8 cellular contexts compared by ENCODE assay signal in genomic region chr1:52553372-52554266, GRCh38. TPM values are rescaled to one million over a fixed set of nuclear protein-coding genes. Genes with fewer than 3 reads are reported as not detected.
DNase-seq lines count a peak whose midpoint lies in the region; ATAC-seq and TF ChIP-seq lines count a peak whose summit lies in the region.

No MANE protein-coding gene starts in this region.

- H3K4me3 ChIP-seq in Caco-2 (ENCODE audit: low read depth, low read length), result peak overlapping the region; percentile 89
- H3K4me3 ChIP-seq in Peyer's patch, result peak overlapping the region; percentile 63 to 85 (median 73)

- intact Hi-C loops in Caco-2 (cut with micrococcal nuclease; ENCODE audit: unreplicated experiment), result loop anchor here (2.0 kb wide), 1 partner anchor 79 kb away; the partner anchor contains the start of gene SHISAL2A

- BruUV-seq in Caco-2 (replicated peaks; lab: Mats Ljungman, UMichigan), result no TSS peak

- no peak for TF ChIP-seq POLR2A in Peyer's patch (IDR thresholded peaks at IDR 0.05)

- peaks cover 2% of the 10 kb centered on the region for H3K9me3 Mint-ChIP-seq in Caco-2 (ENCODE audit: unreplicated experiment)
- no peaks in the 10 kb centered on the region for H3K9me3 Mint-ChIP-seq in activated T-helper 17 cell treated with anti-CD3 and anti-CD28 coated beads, Interleukin-2, amount 50 U/mL, for 72 hours
- no peaks in the 10 kb centered on the region for H3K9me3 Mint-ChIP-seq in natural killer cell treated with Interleukin-12 subunit alpha and Interleukin-12 subunit beta and Interleukin-15 and Interleukin-18, amount 100 ng/mL, for 72 hours
- H3K9me3 Mint-ChIP-seq in stimulated activated naive B cell treated with anti-CD40 and anti-IgM and Interleukin-4, amounts not matched to agents 10 μg/mL and 1 μg/mL and 100 μg/mL, for 72 hours, result no peaks in the 10 kb centered on the region

- DNase-seq in Caco-2, result peak; percentile 83 to 87
- DNase-seq in HuH-7 (ENCODE audit: low spot score), result peak; percentile 70
- DNase-seq in Peyer's patch, result peak; percentile 85 to 94 (median 90)
- peak; percentile 79 for DNase-seq in fibroblast of peridontal ligament (ENCODE audit: extremely low read depth)
- peak; percentile 93 for DNase-seq in natural killer cell treated with Interleukin-12 subunit alpha and Interleukin-12 subunit beta and Interleukin-15 and Interleukin-18, amount 100 ng/mL, for 72 hours (ENCODE audit: low spot score)
- DNase-seq in stimulated activated naive B cell treated with anti-CD40 and anti-IgM and Interleukin-4, amounts not matched to agents 10 μg/mL and 1 μg/mL and 100 μg/mL, for 72 hours, result peak; percentile 86

- H3K27ac ChIP-seq in Peyer's patch, result peak overlapping the region; percentile 81 to 94 (median 90)

- CTCF ChIA-PET in Caco-2 (lab: Charles Lee), result interaction anchor here (0.6 to 1.2 kb wide), 6 partner anchors 14 to 1257 kb away, joined by 3 to 8 read pairs (median 4); no protein-coding TSS in a partner anchor

- H3K36me3 ChIP-seq in Caco-2 (ENCODE audit: control insufficient read depth, insufficient read depth, low read length), result no peaks in the 10 kb centered on the region
- no peaks in the 10 kb centered on the region for H3K36me3 ChIP-seq in Peyer's patch

- TF ChIP-seq CTCF in Caco-2 (IDR thresholded peaks at IDR 0.05; ENCODE audit: insufficient read depth in 1 of 2, low read depth in 1 of 2, low read length in 1 of 2, severe bottlenecking in 1 of 2, unreplicated experiment in 1 of 2), result no peak
- TF ChIP-seq CTCF in Peyer's patch (IDR thresholded peaks at IDR 0.05), result no peak

- POLR2A ChIA-PET in Caco-2 (lab: Charles Lee), result interaction anchor here (0.5 to 1.9 kb wide), 7 partner anchors 72 to 773 kb away, joined by 3 to 14 read pairs (median 5); partner anchors contain the start of genes ORC1, PRPF38A and SHISAL2A

- no peaks in the 10 kb centered on the region for H3K27me3 Mint-ChIP-seq in Caco-2 (ENCODE audit: insufficient read depth, unreplicated experiment)
- H3K27me3 Mint-ChIP-seq in activated T-helper 17 cell treated with anti-CD3 and anti-CD28 coated beads, Interleukin-2, amount 50 U/mL, for 72 hours, result no peaks in the 10 kb centered on the region
- H3K27me3 Mint-ChIP-seq in natural killer cell treated with Interleukin-12 subunit alpha and Interleukin-12 subunit beta and Interleukin-15 and Interleukin-18, amount 100 ng/mL, for 72 hours, result no peaks in the 10 kb centered on the region
- H3K27me3 Mint-ChIP-seq in stimulated activated naive B cell treated with anti-CD40 and anti-IgM and Interleukin-4, amounts not matched to agents 10 μg/mL and 1 μg/mL and 100 μg/mL, for 72 hours, result no peaks in the 10 kb centered on the region

- no peak overlapping the region for H3K4me3 Mint-ChIP-seq in Caco-2 (ENCODE audit: unreplicated experiment)
- no peak overlapping the region for H3K4me3 Mint-ChIP-seq in activated T-helper 17 cell treated with anti-CD3 and anti-CD28 coated beads, Interleukin-2, amount 50 U/mL, for 72 hours
- peak overlapping the region; percentile 70 for H3K4me3 Mint-ChIP-seq in natural killer cell treated with Interleukin-12 subunit alpha and Interleukin-12 subunit beta and Interleukin-15 and Interleukin-18, amount 100 ng/mL, for 72 hours
- peak overlapping the region in 1 of 2 donors; percentile 79 for H3K4me3 Mint-ChIP-seq in stimulated activated naive B cell treated with anti-CD40 and anti-IgM and Interleukin-4, amounts not matched to agents 10 μg/mL and 1 μg/mL and 100 μg/mL, for 72 hours

- no peaks in the 10 kb centered on the region for H3K27me3 ChIP-seq in Caco-2 (replicated peaks; ENCODE audit: control insufficient read depth, insufficient read depth, low read length)
- no peaks in the 10 kb centered on the region for H3K27me3 ChIP-seq in Peyer's patch

- H3K27ac Mint-ChIP-seq in Caco-2 (ENCODE audit: unreplicated experiment), result no peak overlapping the region
- peak overlapping the region; percentile 64 for H3K27ac Mint-ChIP-seq in activated T-helper 17 cell treated with anti-CD3 and anti-CD28 coated beads, Interleukin-2, amount 50 U/mL, for 72 hours
- H3K27ac Mint-ChIP-seq in natural killer cell treated with Interleukin-12 subunit alpha and Interleukin-12 subunit beta and Interleukin-15 and Interleukin-18, amount 100 ng/mL, for 72 hours, result peak overlapping the region; percentile 59 to 63
- H3K27ac Mint-ChIP-seq in stimulated activated naive B cell treated with anti-CD40 and anti-IgM and Interleukin-4, amounts not matched to agents 10 μg/mL and 1 μg/mL and 100 μg/mL, for 72 hours, result peak overlapping the region; percentile 77

- peak; percentile 60 for ATAC-seq in GM21381 (IDR thresholded peaks at IDR 0.05; ENCODE audit: unreplicated experiment)
- peak; percentile 79 for ATAC-seq in activated T-helper 17 cell treated with anti-CD3 and anti-CD28 coated beads, Interleukin-2, amount 50 U/mL, for 72 hours (replicated peaks)
- ATAC-seq in natural killer cell treated with Interleukin-12 subunit alpha and Interleukin-12 subunit beta and Interleukin-15 and Interleukin-18, amount 100 ng/mL, for 72 hours, result peak; percentile 94 to 96
- ATAC-seq in stimulated activated naive B cell treated with anti-CD40 and anti-IgM and Interleukin-4, amounts not matched to agents 10 μg/mL and 1 μg/mL and 100 μg/mL, for 72 hours (replicated peaks), result peak; percentile 76 to 83

- H3K36me3 Mint-ChIP-seq in Caco-2 (ENCODE audit: insufficient read depth, unreplicated experiment), result no peaks in the 10 kb centered on the region
- no peaks in the 10 kb centered on the region for H3K36me3 Mint-ChIP-seq in activated T-helper 17 cell treated with anti-CD3 and anti-CD28 coated beads, Interleukin-2, amount 50 U/mL, for 72 hours (ENCODE audit: low read depth)
- no peaks in the 10 kb centered on the region for H3K36me3 Mint-ChIP-seq in natural killer cell treated with Interleukin-12 subunit alpha and Interleukin-12 subunit beta and Interleukin-15 and Interleukin-18, amount 100 ng/mL, for 72 hours
- peaks cover 0 to 5% of the 10 kb centered on the region in 2 donors for H3K36me3 Mint-ChIP-seq in stimulated activated naive B cell treated with anti-CD40 and anti-IgM and Interleukin-4, amounts not matched to agents 10 μg/mL and 1 μg/mL and 100 μg/mL, for 72 hours

- H3K4me1 Mint-ChIP-seq in Caco-2 (ENCODE audit: low read depth, unreplicated experiment), result peaks cover 34% of the 10 kb centered on the region
- peaks cover 18% of the 10 kb centered on the region for H3K4me1 Mint-ChIP-seq in activated T-helper 17 cell treated with anti-CD3 and anti-CD28 coated beads, Interleukin-2, amount 50 U/mL, for 72 hours
- peaks cover 8 to 19% of the 10 kb centered on the region in 2 donors for H3K4me1 Mint-ChIP-seq in natural killer cell treated with Interleukin-12 subunit alpha and Interleukin-12 subunit beta and Interleukin-15 and Interleukin-18, amount 100 ng/mL, for 72 hours (ENCODE audit: low read depth in 2 of 2)
- H3K4me1 Mint-ChIP-seq in stimulated activated naive B cell treated with anti-CD40 and anti-IgM and Interleukin-4, amounts not matched to agents 10 μg/mL and 1 μg/mL and 100 μg/mL, for 72 hours, result peaks cover 15 to 31% of the 10 kb centered on the region in 2 donors

- H3K4me1 ChIP-seq in Caco-2, result peaks cover 28% of the 10 kb centered on the region; the same call in 1 of the 2 replicates
- peaks cover 0 to 18% (median 5%) of the 10 kb centered on the region in 4 donors for H3K4me1 ChIP-seq in Peyer's patch

- H3K9me3 ChIP-seq in Caco-2 (no peaks in the 10 kb centered on the region), Peyer's patch (no peaks in the 10 kb centered on the region)

RNA-seq across cellular contexts. Expression of gene TUT4, which starts 0.7 kb away (rescaled TPM):
- total RNA-seq in Caco-2 (2022), result 54.9 and 57.6 TPM in 2 replicates
- 100 to 1,000 TPM in 1 of 4 donors, 10 to 100 TPM in 3; 22.1 to 212 (median 50.0) TPM for total RNA-seq in Peyer's patch
- 100 to 1,000 TPM in 1 of 2 donors, 10 to 100 TPM in 1; 66.6 to 111 TPM for total RNA-seq in activated T-helper 17 cell treated with anti-CD3 and anti-CD28 coated beads, Interleukin-2, amount 50 U/mL, for 72 hours
- 10 to 100 TPM; 50.7 to 85.8 TPM for total RNA-seq in natural killer cell treated with Interleukin-12 subunit alpha and Interleukin-12 subunit beta and Interleukin-15 and Interleukin-18, amount 100 ng/mL, for 72 hours

RNA-seq across cellular contexts. Expression of gene GPX7, which starts 48.6 kb away (rescaled TPM):
- total RNA-seq in Caco-2 (2022) (19.4 and 21.7 TPM in 2 replicates), Peyer's patch (1 to 10 TPM in 3 of 4 donors, not detected in 1; 1.4 to 6.2 (median 2.0) TPM)
- total RNA-seq in activated T-helper 17 cell treated with anti-CD3 and anti-CD28 coated beads, Interleukin-2, amount 50 U/mL, for 72 hours, result 10 to 100 TPM; 14.0 to 20.5 TPM
- total RNA-seq in natural killer cell treated with Interleukin-12 subunit alpha and Interleukin-12 subunit beta and Interleukin-15 and Interleukin-18, amount 100 ng/mL, for 72 hours, result 10 to 100 TPM; 17.3 to 23.2 TPM

Comparison
In these comparisons a context has a peak if more than half of its experiments do, and no peak if none do; other contexts are left out.
1. Peak in every context shown above with its lines: DNase-seq, ATAC-seq, H3K4me3 ChIP-seq and H3K27ac ChIP-seq.